Comparison of ENCODE assay signal across 8 cellular contexts in genomic region chr5:176362098-176362442, GRCh38. TPM values are rescaled to one million over a fixed set of nuclear protein-coding genes. Genes with fewer than 3 reads are reported as not detected.
DNase-seq lines count a peak whose midpoint lies in the region; ATAC-seq, FAIRE-seq and TF ChIP-seq lines count a peak whose summit lies in the region.

No MANE protein-coding gene starts in this region.

- no peak for TF ChIP-seq CTCF in GM12878 (IDR thresholded peaks at IDR 0.05 in 2 of 3, conservative IDR thresholded peaks at IDR 0.05 in 1 of 3; ENCODE audit: control insufficient read depth in 2 of 3, extremely low read depth in 1 of 3, insufficient read depth in 1 of 3, low read depth in 3 of 3, low read length in 3 of 3)

- peak overlapping the region; percentile 96 for H2AFZ ChIP-seq in GM12878 (ENCODE audit: control insufficient read depth, low read depth, low read length)

- peak overlapping the region; percentile 86 for H3K4me2 ChIP-seq in GM12878 (ENCODE audit: control insufficient read depth, insufficient read depth)

- SMC1A ChIA-PET in GM12878 (lab: Charles Lee; ENCODE audit: uncharacterized antibody, unreplicated experiment): interaction anchor here (0.9 to 3.2 kb wide), 5 partner anchors 9 to 27 kb away, joined by 3 to 36 read pairs (median 7); partner anchors contain the start of gene NOP16

- no peaks in the 10 kb centered on the region for H3K36me3 ChIP-seq in GM12878 (ENCODE audit: control insufficient read depth in 2 of 2, insufficient read depth in 2 of 2, low read length in 1 of 2)
- peaks cover 3 to 8% of the 10 kb centered on the region in 2 donors for H3K36me3 ChIP-seq in mucosa of rectum (ENCODE audit: control insufficient read depth in 2 of 2, insufficient read depth in 2 of 2, low read length in 2 of 2)

- TF ChIP-seq RAD21 in GM12878 (IDR thresholded peaks at IDR 0.05; ENCODE audit: insufficient read depth, low read depth, low read length): no peak

- TF ChIP-seq POLR2A in GM12878 (IDR thresholded peaks at IDR 0.05; ENCODE audit: low read depth, low read length): no peak

- ATAC-seq in GM19324 (IDR thresholded peaks at IDR 0.05; ENCODE audit: low FRiP score, unreplicated experiment) (peak; percentile 1), HG03159 (IDR thresholded peaks at IDR 0.05; ENCODE audit: unreplicated experiment) (peak; percentile 16), GM12878 (peak; percentile 12)

- POLR2A ChIA-PET in GM12878 (lab: Charles Lee): interaction anchor here (0.6 to 3.2 kb wide), 5 partner anchors 10 to 175 kb away, joined by 3 to 41 read pairs (median 6); partner anchors contain the start of genes FAF2, NOP16 and RNF44

- no TSS peak for BruUV-seq in GM12878 (replicated peaks; lab: Mats Ljungman, UMichigan)

- H3K9me3 ChIP-seq in GM12878 (replicated peaks; ENCODE audit: control insufficient read depth, insufficient read depth, low read length) (no peaks in the 10 kb centered on the region), mucosa of rectum (ENCODE audit: control insufficient read depth in 2 of 2, low read length in 2 of 2) (no peaks in the 10 kb centered on the region)

- H3K4me3 ChIP-seq in GM12878 (peak overlapping the region; percentile 85), mucosa of rectum (ENCODE audit: low read length in 2 of 2) (peak overlapping the region; percentile 89 to 97)

- no peak for FAIRE-seq in GM12878 (lab: Jason Lieb, UNC)

- H3K4me1 ChIP-seq in GM12878 (ENCODE audit: control insufficient read depth, insufficient read depth, low read length) (no peaks in the 10 kb centered on the region; the same call in 1 of the 2 replicates), mucosa of rectum (ENCODE audit: control insufficient read depth in 2 of 2, insufficient read depth in 2 of 2, low read length in 2 of 2) (peaks cover 8 to 14% of the 10 kb centered on the region in 2 donors)

- 7% methylated on average over 12 of the region's 12 CpGs for WGBS in GM12878 (ENCODE audit: insufficient coverage, insufficient replicate concordance, low lambda C conversion rate, missing lambda C conversion rate)

- peaks cover 32% of the 10 kb centered on the region for H3K79me2 ChIP-seq in GM12878 (ENCODE audit: control insufficient read depth, insufficient read depth, low read length)

- RAD21 ChIA-PET in GM12878 (lab: Charles Lee; ENCODE audit: unreplicated experiment): interaction anchor here (0.7 to 3.2 kb wide), 10 partner anchors 9 to 632 kb away, joined by 3 to 29 read pairs (median 4); partner anchors contain the start of genes HIGD2A, NOP16 and RNF44

- intact Hi-C loops in GM12878 (cut with micrococcal nuclease; ENCODE audit: unreplicated experiment): no loop called here

- no peak for DNase-seq in GM12878 (ENCODE audit: low read depth, low spot score)
- no peak for DNase-seq in DMS114 treated with DMSO at 0.1 percent for 48 hours (lab: John Stamatoyannopoulos, UW; ENCODE audit: unreplicated experiment)
- DNase-seq in hepatic stellate cell (ENCODE audit: low spot score): no peak
- DNase-seq in stimulated activated CD4-positive, alpha-beta T cell treated with anti-CD3 and anti-CD28 coated beads, Interleukin-15, amount 100 ng/mL, for 24 hours: no peak
- DNase-seq in COR-L47 (lab: John Stamatoyannopoulos, UW): no peak

- H3K9ac ChIP-seq in GM12878 (ENCODE audit: control insufficient read depth, insufficient read depth, low read length): peak overlapping the region; percentile 46
- H3K9ac ChIP-seq in mucosa of rectum (ENCODE audit: low read depth in 1 of 2, low read length in 2 of 2): peak overlapping the region; percentile 88 to 90

- CTCF ChIA-PET in GM12878 (lab: Yijun Ruan, JAX): interaction anchor here (0.7 to 2.1 kb wide), 5 partner anchors 10 to 180 kb away, joined by 4 to 11 read pairs (median 4); partner anchors contain the start of genes HIGD2A and NOP16

- H3K27me3 ChIP-seq in GM12878 (replicated peaks in 1 of 2; ENCODE audit: control insufficient read depth in 2 of 2, insufficient read depth in 2 of 2, low read length in 1 of 2) (no peaks in the 10 kb centered on the region), mucosa of rectum (ENCODE audit: control insufficient read depth in 2 of 2, insufficient read depth in 2 of 2, low read length in 2 of 2) (no peaks in the 10 kb centered on the region)

- no peak overlapping the region for H3K27ac ChIP-seq in GM12878 (ENCODE audit: control insufficient read depth, insufficient read depth)
- peak overlapping the region; percentile 61 to 76 for H3K27ac ChIP-seq in mucosa of rectum (ENCODE audit: low read depth in 2 of 2, low read length in 2 of 2)

- TF ChIP-seq EP300 in GM12878 (IDR thresholded peaks at IDR 0.05; ENCODE audit: borderline replicate concordance in 1 of 2, control insufficient read depth in 1 of 2, low read depth in 2 of 2, low read length in 2 of 2): no peak

- in situ Hi-C loops in GM12878 (cut with MboI): no loop called here

- H4K20me1 ChIP-seq in GM12878 (ENCODE audit: control insufficient read depth, insufficient read depth): no peaks in the 10 kb centered on the region

RNA-seq across cellular contexts. Expression of gene KIAA1191, which starts 0.5 kb away (rescaled TPM):
- 74.8 and 88.5 TPM in 2 replicates for total RNA-seq in GM12878 (2013; cell fraction: nucleolus; rRNA removed)
- total RNA-seq in GM12878 (2014; rRNA removed) (38.6 and 41.0 TPM in 2 replicates), GM12878 (2014; rRNA removed; fragmentation: Illumina TruSeq; extraction: Trizol) (26.3 and 27.9 TPM in 2 replicates), GM12878 (2021) (35.6 and 35.7 TPM in 2 replicates)
- polyA plus RNA-seq in GM12878 (2011; ENCODE audit: low read depth): 23.0 TPM
- polyA plus RNA-seq in GM12878 (2011; rRNA removed) (42.1 and 58.2 TPM in 2 replicates), GM12878 (2014; fragmentation: Illumina TruSeq; extraction: Trizol) (45.5 and 47.1 TPM in 2 replicates), GM12878 (2014; fragmentation: Nextera tagmentation; extraction: Ambion mirVana) (10 to 100 TPM; 14.9 to 16.3 TPM), GM12878 (2014; rRNA removed) (36.3 and 37.8 TPM in 2 replicates), GM12878 (2016; fragmentation: Nextera tagmentation; extraction: Ambion mirVana) (10 to 100 TPM; 19.4 to 20.5 TPM)
- polyA plus RNA-seq in GM12878 (2011; cell fraction: cytosol; rRNA removed): 64.5 and 65.9 TPM in 2 replicates
- polyA plus RNA-seq in GM12878 (2011; cell fraction: nucleus; rRNA removed): 43.9 and 48.9 TPM in 2 replicates
- polyA plus RNA-seq in GM12878 (2012): 35.0 and 36.3 TPM in 2 replicates
- 56.7 and 67.2 TPM in 2 replicates for polyA minus RNA-seq in GM12878 (2011; rRNA and poly(A)+ RNA removed)
- 16.2 and 20.9 TPM in 2 replicates for polyA minus RNA-seq in GM12878 (2011; cell fraction: cytosol; rRNA and poly(A)+ RNA removed)
- 43.3 and 58.6 TPM in 2 replicates for polyA minus RNA-seq in GM12878 (2011; cell fraction: nucleus; rRNA and poly(A)+ RNA removed)

RNA-seq across cellular contexts. Expression of gene ARL10, which starts 3.2 kb away (rescaled TPM):
- 32.8 and 65.0 TPM in 2 replicates for total RNA-seq in GM12878 (2013; cell fraction: nucleolus; rRNA removed)
- 3.4 and 3.6 TPM in 2 replicates for total RNA-seq in GM12878 (2014; rRNA removed)
- total RNA-seq in GM12878 (2014; rRNA removed; fragmentation: Illumina TruSeq; extraction: Trizol): 1.7 and 1.8 TPM in 2 replicates
- 6.4 and 7.2 TPM in 2 replicates for total RNA-seq in GM12878 (2021)
- 7.5 TPM for polyA plus RNA-seq in GM12878 (2011; ENCODE audit: low read depth)
- polyA plus RNA-seq in GM12878 (2011; rRNA removed): 3.2 and 4.0 TPM in 2 replicates
- 2.3 and 3.0 TPM in 2 replicates for polyA plus RNA-seq in GM12878 (2011; cell fraction: cytosol; rRNA removed)
- 6.8 and 7.8 TPM in 2 replicates for polyA plus RNA-seq in GM12878 (2011; cell fraction: nucleus; rRNA removed)
- 3.7 and 6.9 TPM in 2 replicates for polyA plus RNA-seq in GM12878 (2012)
- polyA plus RNA-seq in GM12878 (2014; fragmentation: Illumina TruSeq; extraction: Trizol): 3.0 and 3.8 TPM in 2 replicates
- polyA plus RNA-seq in GM12878 (2014; fragmentation: Nextera tagmentation; extraction: Ambion mirVana): under 1 TPM; 0.44 to 0.69 TPM
- polyA plus RNA-seq in GM12878 (2014; rRNA removed): 4.6 and 5.4 TPM in 2 replicates
- polyA plus RNA-seq in GM12878 (2016; fragmentation: Nextera tagmentation; extraction: Ambion mirVana): 1 to 10 TPM; 1.0 to 1.3 TPM
- 3.6 and 4.6 TPM in 2 replicates for polyA minus RNA-seq in GM12878 (2011; rRNA and poly(A)+ RNA removed)
- 1.1 and 2.1 TPM in 2 replicates for polyA minus RNA-seq in GM12878 (2011; cell fraction: cytosol; rRNA and poly(A)+ RNA removed)
- 2.9 and 3.2 TPM in 2 replicates for polyA minus RNA-seq in GM12878 (2011; cell fraction: nucleus; rRNA and poly(A)+ RNA removed)

RNA-seq across cellular contexts. Expression of gene NOP16, which starts 26.3 kb away (rescaled TPM):
- 65.7 and 66.1 TPM in 2 replicates for total RNA-seq in GM12878 (2013; cell fraction: nucleolus; rRNA removed)
- total RNA-seq in GM12878 (2014; rRNA removed): 50.3 and 52.3 TPM in 2 replicates
- total RNA-seq in GM12878 (2014; rRNA removed; fragmentation: Illumina TruSeq; extraction: Trizol): 84.2 and 98.1 TPM in 2 replicates
- total RNA-seq in GM12878 (2021): 89.2 and 90.8 TPM in 2 replicates
- polyA plus RNA-seq in GM12878 (2011; ENCODE audit: low read depth): 50.5 TPM
- polyA plus RNA-seq in GM12878 (2011; rRNA removed): 68.8 and 93.8 TPM in 2 replicates
- polyA plus RNA-seq in GM12878 (2011; cell fraction: cytosol; rRNA removed): 87.9 and 103 TPM in 2 replicates
- polyA plus RNA-seq in GM12878 (2011; cell fraction: nucleus; rRNA removed): 86.0 and 103 TPM in 2 replicates
- 49.5 and 61.0 TPM in 2 replicates for polyA plus RNA-seq in GM12878 (2012)
- 61.5 and 105 TPM in 2 replicates for polyA plus RNA-seq in GM12878 (2014; fragmentation: Illumina TruSeq; extraction: Trizol)
- 100 to 1,000 TPM; 177 to 196 TPM for polyA plus RNA-seq in GM12878 (2014; fragmentation: Nextera tagmentation; extraction: Ambion mirVana)
- polyA plus RNA-seq in GM12878 (2014; rRNA removed): 122 and 128 TPM in 2 replicates
- 100 to 1,000 TPM; 231 to 276 TPM for polyA plus RNA-seq in GM12878 (2016; fragmentation: Nextera tagmentation; extraction: Ambion mirVana)
- polyA minus RNA-seq in GM12878 (2011; rRNA and poly(A)+ RNA removed): 33.9 and 41.8 TPM in 2 replicates
- polyA minus RNA-seq in GM12878 (2011; cell fraction: cytosol; rRNA and poly(A)+ RNA removed): 20.8 and 23.2 TPM in 2 replicates
- 48.2 and 102 TPM in 2 replicates for polyA minus RNA-seq in GM12878 (2011; cell fraction: nucleus; rRNA and poly(A)+ RNA removed)

RNA-seq across cellular contexts. Expression of gene HIGD2A, which starts 26.5 kb away (rescaled TPM):
- 16.4 and 16.5 TPM in 2 replicates for total RNA-seq in GM12878 (2013; cell fraction: nucleolus; rRNA removed)
- total RNA-seq in GM12878 (2014; rRNA removed) (314 and 348 TPM in 2 replicates), GM12878 (2014; rRNA removed; fragmentation: Illumina TruSeq; extraction: Trizol) (153 and 159 TPM in 2 replicates), GM12878 (2021) (160 and 170 TPM in 2 replicates)
- polyA plus RNA-seq in GM12878 (2011; ENCODE audit: low read depth): 108 TPM
- polyA plus RNA-seq in GM12878 (2011; rRNA removed) (113 and 155 TPM in 2 replicates), GM12878 (2014; fragmentation: Illumina TruSeq; extraction: Trizol) (61.4 and 152 TPM in 2 replicates), GM12878 (2014; fragmentation: Nextera tagmentation; extraction: Ambion mirVana) (100 to 1,000 TPM; 196 to 327 TPM), GM12878 (2014; rRNA removed) (343 and 345 TPM in 2 replicates), GM12878 (2016; fragmentation: Nextera tagmentation; extraction: Ambion mirVana) (100 to 1,000 TPM; 191 to 218 TPM)
- polyA plus RNA-seq in GM12878 (2011; cell fraction: cytosol; rRNA removed): 357 and 366 TPM in 2 replicates
- 108 and 121 TPM in 2 replicates for polyA plus RNA-seq in GM12878 (2011; cell fraction: nucleus; rRNA removed)
- polyA plus RNA-seq in GM12878 (2012): 230 and 260 TPM in 2 replicates
- 56.8 and 166 TPM in 2 replicates for polyA minus RNA-seq in GM12878 (2011; rRNA and poly(A)+ RNA removed)
- 76.2 and 82.9 TPM in 2 replicates for polyA minus RNA-seq in GM12878 (2011; cell fraction: cytosol; rRNA and poly(A)+ RNA removed)
- 26.5 and 33.9 TPM in 2 replicates for polyA minus RNA-seq in GM12878 (2011; cell fraction: nucleus; rRNA and poly(A)+ RNA removed)

RNA-seq across cellular contexts. Expression of gene CLTB, which starts 54.3 kb away (rescaled TPM):
- 8.3 and 9.2 TPM in 2 replicates for total RNA-seq in GM12878 (2013; cell fraction: nucleolus; rRNA removed)
- total RNA-seq in GM12878 (2014; rRNA removed): 48.0 and 52.8 TPM in 2 replicates
- total RNA-seq in GM12878 (2014; rRNA removed; fragmentation: Illumina TruSeq; extraction: Trizol): 21.1 and 22.4 TPM in 2 replicates
- 46.5 and 51.0 TPM in 2 replicates for total RNA-seq in GM12878 (2021)
- polyA plus RNA-seq in GM12878 (2011; ENCODE audit: low read depth): 11.4 TPM
- 19.0 and 28.7 TPM in 2 replicates for polyA plus RNA-seq in GM12878 (2011; rRNA removed)
- 34.6 and 53.1 TPM in 2 replicates for polyA plus RNA-seq in GM12878 (2011; cell fraction: cytosol; rRNA removed)
- 37.9 and 40.0 TPM in 2 replicates for polyA plus RNA-seq in GM12878 (2011; cell fraction: nucleus; rRNA removed)
- 20.3 and 25.4 TPM in 2 replicates for polyA plus RNA-seq in GM12878 (2012)
- 4.5 and 18.4 TPM in 2 replicates for polyA plus RNA-seq in GM12878 (2014; fragmentation: Illumina TruSeq; extraction: Trizol)
- 1 to 10 TPM; 1.6 to 4.4 TPM for polyA plus RNA-seq in GM12878 (2014; fragmentation: Nextera tagmentation; extraction: Ambion mirVana)
- polyA plus RNA-seq in GM12878 (2014; rRNA removed): 51.5 and 52.7 TPM in 2 replicates
- 10 to 100 TPM; 45.1 to 50.2 TPM for polyA plus RNA-seq in GM12878 (2016; fragmentation: Nextera tagmentation; extraction: Ambion mirVana)
- polyA minus RNA-seq in GM12878 (2011; rRNA and poly(A)+ RNA removed): 11.5 and 20.6 TPM in 2 replicates
- polyA minus RNA-seq in GM12878 (2011; cell fraction: cytosol; rRNA and poly(A)+ RNA removed): 12.3 and 13.3 TPM in 2 replicates
- polyA minus RNA-seq in GM12878 (2011; cell fraction: nucleus; rRNA and poly(A)+ RNA removed): 4.8 and 10.5 TPM in 2 replicates
